3 cellular contexts compared by ENCODE assay signal in genomic region chr1:193377472-193377871, GRCh38.
A peak's percentile ranks its signal among the peaks of the same experiment; 100 is the strongest.
TF ChIP-seq lines count a peak whose summit lies in the region.

No MANE protein-coding gene starts in this region.

TF ChIP-seq in A549, 52 proteins besides CTCF, POLR2A, EP300 and RAD21:
- TF ChIP-seq FOXS1 (CRISPR knock-in tag; IDR thresholded peaks at IDR 0.05) (no peak), ZSCAN20 (CRISPR knock-in tag; IDR thresholded peaks at IDR 0.05) (no peak), CEBPB (IDR thresholded peaks at IDR 0.05) (peak; percentile 18 to 47; a peak in 2 of 4 replicates), HOXB5 (CRISPR knock-in tag; IDR thresholded peaks at IDR 0.05) (no peak)

TF ChIP-seq in IMR-90, 13 proteins besides CTCF, POLR2A, EP300 and RAD21:
- TF ChIP-seq NFE2L2 (IDR thresholded peaks at IDR 0.05; ENCODE audit: low read depth, low read length) (no peak), CEBPB (IDR thresholded peaks at IDR 0.05; ENCODE audit: low read depth, low read length) (peak; percentile 79), SMC3 (IDR thresholded peaks at IDR 0.05; ENCODE audit: low read depth, low read length) (no peak)

TF ChIP-seq in H1, 55 proteins besides CTCF, POLR2A, EP300 and RAD21:
- peak; percentile 47; the same call in 1 of the 2 replicates for TF ChIP-seq CEBPB (IDR thresholded peaks at IDR 0.05; ENCODE audit: low read depth, low read length)
- no peak for TF ChIP-seq CBX5 (IDR thresholded peaks at IDR 0.05; ENCODE audit: low read depth, low read length)
- no peak for TF ChIP-seq SIN3A (conservative IDR thresholded peaks at IDR 0.05 in 1 of 2, IDR thresholded peaks at IDR 0.05 in 1 of 2; ENCODE audit: low read depth in 1 of 2, low read length in 2 of 2)
